In the genomic region with DNA sequence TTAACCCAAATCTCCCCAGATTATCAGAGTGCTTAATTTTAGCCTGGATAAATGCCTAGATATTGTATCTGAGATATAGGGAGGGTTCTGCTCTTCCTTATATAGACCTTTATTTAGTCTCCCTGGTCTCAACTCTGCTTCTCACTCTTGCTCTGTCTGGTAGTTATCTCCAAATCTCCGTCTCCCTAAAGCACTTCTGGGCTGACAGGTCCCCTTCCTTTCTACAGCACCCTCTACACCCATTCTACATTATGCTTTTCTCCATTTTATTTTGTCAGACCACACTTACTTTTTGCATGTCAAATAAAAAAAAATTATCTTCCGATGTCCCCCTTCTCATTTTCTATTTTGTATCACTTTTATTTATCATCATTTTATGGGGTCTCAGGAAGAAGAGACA, we compare ENCODE assay signal across 9 cellular contexts. TPM values are rescaled to one million over a fixed set of nuclear protein-coding genes. Genes with fewer than 3 reads are reported as not detected.
DNase-seq lines count a peak whose midpoint lies in the region; ATAC-seq, FAIRE-seq and TF ChIP-seq lines count a peak whose summit lies in the region.
"Had no signal": no experiment of that assay in that cellular context is flagged by ENCODE, and none has a peak within 500 bp of the region (broad histone marks: within the 10 kb centered on the region; RNA-seq: fewer than 3 reads in every experiment).

No MANE protein-coding gene starts in this region.

- H3K9me1 ChIP-seq in K562 (ENCODE audit: control insufficient read depth, insufficient read depth, low read length): no peaks in the 10 kb centered on the region

- H3K9me3 ChIP-seq in BLaER1 (no peaks in the 10 kb centered on the region), K562 (replicated peaks; ENCODE audit: control insufficient read depth, insufficient read depth, low read depth, low read length) (no peaks in the 10 kb centered on the region)

- no peak for FAIRE-seq in K562 (lab: Jason Lieb, UNC)

- intact Hi-C loops in K562 (cut with micrococcal nuclease): no loop called here

- H3K27me3 ChIP-seq in BLaER1 (no peaks in the 10 kb centered on the region), K562 (ENCODE audit: control insufficient read depth in 2 of 2, insufficient read depth in 2 of 2, low read length in 2 of 2) (no peaks in the 10 kb centered on the region)

- peaks cover 32% of the 10 kb centered on the region for H3K4me1 ChIP-seq in BLaER1
- peaks cover 7 to 20% of the 10 kb centered on the region in 2 experiments; a peak in 3 of 5 replicates for H3K4me1 ChIP-seq in K562 (replicated peaks in 1 of 2; ENCODE audit: control insufficient read depth in 2 of 2, insufficient read depth in 2 of 2, low read length in 2 of 2)

- H3K9ac ChIP-seq in BLaER1: peak overlapping the region; percentile 96
- no peak overlapping the region; a peak in 1 of 4 replicates for H3K9ac ChIP-seq in K562 (ENCODE audit: insufficient read depth in 1 of 2, low read depth in 2 of 2, low read length in 2 of 2)

- WGBS in K562 (ENCODE audit: insufficient coverage, low coverage, missing lambda C conversion rate): 55% methylated on average over 1 of the region's 2 CpGs

- CTCF ChIA-PET in K562 (lab: Yijun Ruan, JAX; ENCODE audit: low intra/inter-chr PET ratio): no interaction called here

- no peaks in the 10 kb centered on the region; the same call in 1 of the 2 replicates for H3K36me3 ChIP-seq in BLaER1
- peaks cover 5% of the 10 kb centered on the region; the same call in 2 of the 3 replicates for H3K36me3 ChIP-seq in K562 (ENCODE audit: control insufficient read depth, insufficient read depth, low read length)

- no peak for TF ChIP-seq POLR2A in K562 (conservative IDR thresholded peaks at IDR 0.05)

- BruUV-seq in K562 (replicated peaks; lab: Mats Ljungman, UMichigan): no TSS peak

- no peak for TF ChIP-seq RAD21 in K562 (CRISPR knock-in tag; conservative IDR thresholded peaks at IDR 0.05 in 1 of 2, IDR thresholded peaks at IDR 0.05 in 1 of 2)

- peak overlapping the region; percentile 98 for H3K27ac Mint-ChIP-seq in HFFc6
- H3K27ac Mint-ChIP-seq in nephron progenitor cell: peak overlapping the region; percentile 68

- TF ChIP-seq EP300 in K562 (IDR thresholded peaks at IDR 0.05; ENCODE audit: low read length): no peak

- H3K4me2 ChIP-seq in BLaER1: peak overlapping the region; percentile 78
- peak overlapping the region; percentile 37; the same call in 1 of the 2 replicates for H3K4me2 ChIP-seq in K562 (ENCODE audit: insufficient read depth, low read length)

- no peak for DNase-seq in HFFc6
- no peak for DNase-seq in K562 (ENCODE audit: extremely low read depth in 1 of 4, low spot score in 3 of 4)
- DNase-seq in nephron progenitor cell: no peak
- no peak for DNase-seq in DMS 273 (lab: John Stamatoyannopoulos, UW; ENCODE audit: unreplicated experiment)
- DNase-seq in GM19238 (ENCODE audit: insufficient read length, low spot score): no peak
- DNase-seq in GOT3 (lab: John Stamatoyannopoulos, UW): no peak
- DNase-seq: activated gamma-delta T cell had no signal

- in situ Hi-C loops in K562 (cut with MboI): no loop called here

- H2AFZ ChIP-seq in K562 (ENCODE audit: low read depth, low read length): no peak overlapping the region; the same call in 1 of the 2 replicates

- no peak for TF ChIP-seq CTCF in HFFc6 (IDR thresholded peaks at IDR 0.05)
- TF ChIP-seq CTCF in K562 (IDR thresholded peaks at IDR 0.05 in 2 of 3, conservative IDR thresholded peaks at IDR 0.05 in 1 of 3; ENCODE audit: insufficient read depth in 2 of 3, low read depth in 1 of 3, low read length in 3 of 3): no peak
- no peak for TF ChIP-seq CTCF in nephron progenitor cell (IDR thresholded peaks at IDR 0.05)

- no peak for ATAC-seq in K562
- ATAC-seq in GM19324 (IDR thresholded peaks at IDR 0.05; ENCODE audit: low FRiP score, unreplicated experiment): no peak

- H3K4me3 Mint-ChIP-seq in HFFc6: peak overlapping the region; percentile 91
- peak overlapping the region; percentile 89 for H3K4me3 Mint-ChIP-seq in nephron progenitor cell

- H3K4me1 Mint-ChIP-seq in HFFc6 (ENCODE audit: low read depth): peaks cover 43% of the 10 kb centered on the region
- H3K4me1 Mint-ChIP-seq in nephron progenitor cell: peaks cover 37% of the 10 kb centered on the region

- peaks cover 16% of the 10 kb centered on the region; the same call in 1 of the 2 replicates for H4K20me1 ChIP-seq in BLaER1
- no peaks in the 10 kb centered on the region for H4K20me1 ChIP-seq in K562 (replicated peaks; ENCODE audit: control insufficient read depth, insufficient read depth, low read length)

- 0 out of 2 replicates have a peak, but pooled peaks cover 7% of the 10 kb centered on the region for H3K36me3 Mint-ChIP-seq in HFFc6 (ENCODE audit: low read depth)
- H3K36me3 Mint-ChIP-seq in nephron progenitor cell (ENCODE audit: low read depth): peaks cover 18% of the 10 kb centered on the region

- H3K27ac ChIP-seq in BLaER1 (peak overlapping the region; percentile 99; the same call in 1 of the 2 replicates), K562 (ENCODE audit: extremely low read depth, low read depth, low read length) (no peak overlapping the region)

- H3K27me3 Mint-ChIP-seq in HFFc6 (ENCODE audit: insufficient read depth) (no peaks in the 10 kb centered on the region; the same call in 1 of the 2 replicates), nephron progenitor cell (ENCODE audit: low read depth, poor library complexity) (no peaks in the 10 kb centered on the region)

- POLR2A ChIA-PET in K562 (lab: Yijun Ruan, JAX): no interaction called here

- H3K79me2 ChIP-seq in K562 (ENCODE audit: control insufficient read depth, insufficient read depth, low read length): peaks cover 39% of the 10 kb centered on the region

- no peaks in the 10 kb centered on the region for H3K9me3 Mint-ChIP-seq in HFFc6
- no peaks in the 10 kb centered on the region for H3K9me3 Mint-ChIP-seq in nephron progenitor cell

- H3K4me3 ChIP-seq in BLaER1: peak overlapping the region; percentile 90
- H3K4me3 ChIP-seq in K562: no peak overlapping the region

TF ChIP-seq in K562, 482 proteins besides CTCF, POLR2A, EP300 and RAD21:
- TF ChIP-seq NFIX (CRISPR knock-in tag; IDR thresholded peaks at IDR 0.05; ENCODE audit: low read depth) (no peak), CXXC5 (CRISPR knock-in tag; IDR thresholded peaks at IDR 0.05) (peak; percentile 36; the same call in 1 of the 2 replicates)

RNA-seq across cellular contexts. Expression of a gene that starts 2.0 kb away (rescaled TPM):
- total RNA-seq in HFFc6 (2021; fragmentation: NEBNext Ultra II Directional; extraction: Animal tissue kit (Norgen Biotek cat#: 25700)): 10 to 100 TPM; 44.1 to 48.9 (median 47.9) TPM
- total RNA-seq in K562 (2011; cell fraction: chromatin; rRNA removed; ENCODE audit: low replicate concordance): 35.9 and 86.9 TPM in 2 replicates
- total RNA-seq in K562 (2011; cell fraction: nucleolus; rRNA removed): 9.8 and 11.2 TPM in 2 replicates
- total RNA-seq in K562 (2011; cell fraction: nucleoplasm; rRNA removed): 26.0 and 26.7 TPM in 2 replicates
- total RNA-seq in K562 (2014; rRNA removed) (3.3 and 4.8 TPM in 2 replicates), K562 (2014; rRNA removed; fragmentation: Illumina TruSeq; extraction: Trizol) (6.3 and 8.3 TPM in 2 replicates), K562 (2015; rRNA removed; fragmentation: Illumina TruSeq; extraction: Trizol) (5.8 and 7.1 TPM in 2 replicates), K562 (2021) (10.9 and 11.8 TPM in 2 replicates)
- polyA plus RNA-seq in K562 (2011; rRNA removed) (2.6 and 2.7 TPM in 2 replicates), K562 (2014; fragmentation: Illumina TruSeq; extraction: Trizol) (5.4 and 6.1 TPM in 2 replicates), K562 (2014; fragmentation: Nextera tagmentation; extraction: Ambion mirVana) (1 to 10 TPM in 1 of 2 experiments, under 1 TPM in 1; 0.74 to 1.4 TPM), K562 (2014; rRNA removed) (2.5 and 3.2 TPM in 2 replicates)
- polyA plus RNA-seq in K562 (2011; cell fraction: cytosol; rRNA removed): 2.0 and 2.8 TPM in 2 replicates
- 8.0 and 9.7 TPM in 2 replicates for polyA plus RNA-seq in K562 (2011; cell fraction: nucleus; rRNA removed)
- polyA plus RNA-seq in K562 (2012): 3.7 and 4.3 TPM in 2 replicates
- 20.2 and 24.2 TPM in 2 replicates for polyA minus RNA-seq in K562 (2011; rRNA and poly(A)+ RNA removed)
- polyA minus RNA-seq in K562 (2011; cell fraction: cytosol; rRNA and poly(A)+ RNA removed): 8.2 and 9.1 TPM in 2 replicates
- 11.0 and 16.6 TPM in 2 replicates for polyA minus RNA-seq in K562 (2011; cell fraction: nucleus; rRNA and poly(A)+ RNA removed)

RNA-seq across cellular contexts. Expression of a gene that starts 39.6 kb away (rescaled TPM):
- 10 to 100 TPM in 2 of 6 experiments, 1 to 10 TPM in 4; 8.6 to 10.9 (median 9.2) TPM for total RNA-seq in HFFc6 (2021; fragmentation: NEBNext Ultra II Directional; extraction: Animal tissue kit (Norgen Biotek cat#: 25700))
- total RNA-seq in K562 (2011; cell fraction: chromatin; rRNA removed; ENCODE audit: low replicate concordance): 48.0 and 54.7 TPM in 2 replicates
- total RNA-seq in K562 (2011; cell fraction: nucleolus; rRNA removed): 28.0 and 33.7 TPM in 2 replicates
- 24.4 and 32.5 TPM in 2 replicates for total RNA-seq in K562 (2011; cell fraction: nucleoplasm; rRNA removed)
- 8.6 and 8.7 TPM in 2 replicates for total RNA-seq in K562 (2014; rRNA removed)
- 9.3 and 9.9 TPM in 2 replicates for total RNA-seq in K562 (2014; rRNA removed; fragmentation: Illumina TruSeq; extraction: Trizol)
- 11.8 TPM in 2 replicates for total RNA-seq in K562 (2015; rRNA removed; fragmentation: Illumina TruSeq; extraction: Trizol)
- total RNA-seq in K562 (2021): 7.6 and 9.8 TPM in 2 replicates
- polyA plus RNA-seq in K562 (2011; rRNA removed): 12.3 and 13.5 TPM in 2 replicates
- 6.3 TPM in 2 replicates for polyA plus RNA-seq in K562 (2011; cell fraction: cytosol; rRNA removed)
- polyA plus RNA-seq in K562 (2011; cell fraction: nucleus; rRNA removed): 62.4 and 63.4 TPM in 2 replicates
- polyA plus RNA-seq in K562 (2012): 5.8 and 6.2 TPM in 2 replicates
- 7.2 and 10.1 TPM in 2 replicates for polyA plus RNA-seq in K562 (2014; fragmentation: Illumina TruSeq; extraction: Trizol)
- 1 to 10 TPM; 1.3 to 1.6 TPM for polyA plus RNA-seq in K562 (2014; fragmentation: Nextera tagmentation; extraction: Ambion mirVana)
- 11.0 and 15.9 TPM in 2 replicates for polyA plus RNA-seq in K562 (2014; rRNA removed)
- 28.1 and 37.1 TPM in 2 replicates for polyA minus RNA-seq in K562 (2011; rRNA and poly(A)+ RNA removed)
- 7.4 and 10.3 TPM in 2 replicates for polyA minus RNA-seq in K562 (2011; cell fraction: cytosol; rRNA and poly(A)+ RNA removed)
- 12.7 and 31.8 TPM in 2 replicates for polyA minus RNA-seq in K562 (2011; cell fraction: nucleus; rRNA and poly(A)+ RNA removed)
